8 cellular contexts compared by ENCODE assay signal in genomic region chr22:34414467-34415440, GRCh38.
DNase-seq lines count a peak whose midpoint lies in the region; ATAC-seq, FAIRE-seq and TF ChIP-seq lines count a peak whose summit lies in the region.

No MANE protein-coding gene starts in this region.

- H3K4me2 ChIP-seq in GM12878 (ENCODE audit: control insufficient read depth, insufficient read depth) = no peak overlapping the region

- TF ChIP-seq RAD21 in GM12878 (IDR thresholded peaks at IDR 0.05; ENCODE audit: insufficient read depth, low read depth, low read length) = peak; percentile 95

- POLR2A ChIA-PET in GM12878 (lab: Charles Lee) = no interaction called here

- WGBS in GM12878 (ENCODE audit: insufficient coverage, insufficient replicate concordance, low lambda C conversion rate, missing lambda C conversion rate) = 19% methylated on average over 4 of the region's 4 CpGs

- no TSS peak for BruUV-seq in GM12878 (replicated peaks; lab: Mats Ljungman, UMichigan)

- in situ Hi-C loops in GM12878 (cut with MboI) = loop anchor here (5.0 kb wide), 1 partner anchor 608 kb away; no protein-coding TSS in a partner anchor

- H3K27me3 ChIP-seq in H7 (ENCODE audit: control insufficient read depth, insufficient read depth, low read length) = no peaks in the 10 kb centered on the region
- no peaks in the 10 kb centered on the region for H3K27me3 ChIP-seq in GM12878 (replicated peaks in 1 of 2; ENCODE audit: control insufficient read depth in 2 of 2, insufficient read depth in 2 of 2, low read length in 1 of 2)

- H3K9ac ChIP-seq in GM12878 (ENCODE audit: control insufficient read depth, insufficient read depth, low read length) = no peak overlapping the region

- FAIRE-seq in GM12878 (lab: Jason Lieb, UNC) = peak; percentile 41

- H3K27ac ChIP-seq in GM12878 (ENCODE audit: control insufficient read depth, insufficient read depth) = no peak overlapping the region

- RAD21 ChIA-PET in GM12878 (lab: Charles Lee; ENCODE audit: unreplicated experiment) = interaction anchor here (0.9 kb wide), 2 partner anchors 609 to 736 kb away, joined by 7 to 8 read pairs; no protein-coding TSS in a partner anchor

- SMC1A ChIA-PET in GM12878 (lab: Charles Lee; ENCODE audit: uncharacterized antibody, unreplicated experiment) = interaction anchor here (0.6 to 1.5 kb wide), 6 partner anchors 10 to 740 kb away, joined by 3 to 6 read pairs (median 4); no protein-coding TSS in a partner anchor

- no peaks in the 10 kb centered on the region for H3K79me2 ChIP-seq in GM12878 (ENCODE audit: control insufficient read depth, insufficient read depth, low read length)

- TF ChIP-seq POLR2A in GM12878 (IDR thresholded peaks at IDR 0.05; ENCODE audit: low read depth, low read length) = no peak

- peak; percentile 75 for ATAC-seq in GM12878
- ATAC-seq in HG03196 (IDR thresholded peaks at IDR 0.05; ENCODE audit: unreplicated experiment) = no peak
- ATAC-seq in HG02885 (IDR thresholded peaks at IDR 0.05; ENCODE audit: poor library complexity, unreplicated experiment) = no peak

- H3K4me1 ChIP-seq in GM12878 (ENCODE audit: control insufficient read depth, insufficient read depth, low read length) = no peaks in the 10 kb centered on the region

- TF ChIP-seq CTCF in GM12878 (IDR thresholded peaks at IDR 0.05 in 2 of 3, conservative IDR thresholded peaks at IDR 0.05 in 1 of 3; ENCODE audit: control insufficient read depth in 2 of 3, extremely low read depth in 1 of 3, insufficient read depth in 1 of 3, low read depth in 3 of 3, low read length in 3 of 3) = peak; percentile 80 to 91 (median 83); a peak in 4 of 6 replicates

- no peaks in the 10 kb centered on the region for H4K20me1 ChIP-seq in GM12878 (ENCODE audit: control insufficient read depth, insufficient read depth)

- CTCF ChIA-PET in GM12878 (lab: Yijun Ruan, JAX) = interaction anchor here (0.6 to 1.7 kb wide), 7 partner anchors 9 to 817 kb away, joined by 3 to 7 read pairs (median 4); no protein-coding TSS in a partner anchor

- no peaks in the 10 kb centered on the region for H3K9me3 ChIP-seq in GM12878 (replicated peaks; ENCODE audit: control insufficient read depth, insufficient read depth, low read length)

- peak; percentile 47 for DNase-seq in DMS153 (lab: John Stamatoyannopoulos, UW)
- DNase-seq in H7 = peak; percentile 58
- DNase-seq in NCI-H69 (lab: John Stamatoyannopoulos, UW) = peak; percentile 86
- DNase-seq in GM12878 (ENCODE audit: low read depth, low spot score) = peak; percentile 39
- DNase-seq in midbrain (lab: John Stamatoyannopoulos, UW) = peak; percentile 4
- no peak for DNase-seq in activated CD4-positive, CD25-positive, alpha-beta regulatory T cell treated with anti-CD3 and anti-CD28 coated beads, Interleukin-2, amount 50 U/mL, for 72 hours

- TF ChIP-seq EP300 in GM12878 (IDR thresholded peaks at IDR 0.05; ENCODE audit: borderline replicate concordance in 1 of 2, control insufficient read depth in 1 of 2, low read depth in 2 of 2, low read length in 2 of 2) = no peak

- no peak overlapping the region for H2AFZ ChIP-seq in GM12878 (ENCODE audit: control insufficient read depth, low read depth, low read length)

- intact Hi-C loops in GM12878 (cut with micrococcal nuclease; ENCODE audit: unreplicated experiment) = loop anchor here (1.0 to 10.0 kb wide), 4 partner anchors 610 to 1110 kb away; no protein-coding TSS in a partner anchor

- no peak overlapping the region for H3K4me3 ChIP-seq in H7 (ENCODE audit: insufficient read depth, low read depth, low read length)
- no peak overlapping the region for H3K4me3 ChIP-seq in GM12878

- no peaks in the 10 kb centered on the region for H3K36me3 ChIP-seq in H7 (replicated peaks; ENCODE audit: control insufficient read depth, insufficient read depth, low read length)
- no peaks in the 10 kb centered on the region for H3K36me3 ChIP-seq in GM12878 (ENCODE audit: control insufficient read depth in 2 of 2, insufficient read depth in 2 of 2, low read length in 1 of 2)

TF ChIP-seq in GM12878, 131 proteins besides CTCF, POLR2A, EP300 and RAD21 (continues in another document):
- TF ChIP-seq CEBPZ (IDR thresholded peaks at IDR 0.05; ENCODE audit: low read depth, low read length) = no peak
- TF ChIP-seq ZZZ3 (IDR thresholded peaks at IDR 0.05; ENCODE audit: control insufficient read depth, insufficient read length, low read depth) = no peak
- TF ChIP-seq SP1 (IDR thresholded peaks at IDR 0.05; ENCODE audit: low read depth, low read length) = no peak
- TF ChIP-seq MAX (IDR thresholded peaks at IDR 0.05; ENCODE audit: low read depth, low read length) = peak; percentile 52; the same call in 1 of the 2 replicates
- no peak for TF ChIP-seq SUZ12 (IDR thresholded peaks at IDR 0.05; ENCODE audit: unreplicated experiment)
- TF ChIP-seq BCLAF1 (IDR thresholded peaks at IDR 0.05) = no peak
- TF ChIP-seq SMC3 (IDR thresholded peaks at IDR 0.05; ENCODE audit: borderline replicate concordance, low read length) = peak; percentile 96
- peak; percentile 67; the same call in 1 of the 3 replicates for TF ChIP-seq POU2F2 (IDR thresholded peaks at IDR 0.05; ENCODE audit: borderline replicate concordance, low read depth, low read length)
- TF ChIP-seq RUNX3 (IDR thresholded peaks at IDR 0.05; ENCODE audit: low read length) = peak; percentile 51
- TF ChIP-seq ZNF217 (IDR thresholded peaks at IDR 0.05) = no peak
- TF ChIP-seq YY1 (IDR thresholded peaks at IDR 0.05; ENCODE audit: low read depth, low read length) = peak; percentile 85
- peak; percentile 69 for TF ChIP-seq IRF4 (IDR thresholded peaks at IDR 0.05; ENCODE audit: low read depth, low read length)
